In the genomic region with DNA sequence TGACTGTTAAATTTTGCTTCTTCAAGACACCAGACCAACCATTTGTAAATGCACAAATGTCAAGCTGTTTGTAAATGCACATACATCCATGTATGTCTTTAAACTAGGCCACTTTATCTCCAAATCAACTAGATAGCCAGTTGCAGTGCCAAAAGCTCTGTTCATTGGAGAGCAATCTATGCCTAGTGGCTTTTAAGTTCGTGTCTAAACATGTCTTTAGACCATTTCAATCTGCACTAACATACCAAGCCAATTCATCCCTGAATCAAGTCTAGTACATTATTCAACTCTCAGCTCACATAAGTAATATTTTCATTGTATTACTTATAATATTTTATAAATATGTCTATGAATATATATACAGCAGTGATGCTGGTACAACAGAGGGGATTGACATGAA, we compare ENCODE assay signal across 16 cellular contexts.
A peak's percentile ranks its signal among the peaks of the same experiment; 100 is the strongest.
DNase-seq lines count a peak whose midpoint lies in the region; ATAC-seq and TF ChIP-seq lines count a peak whose summit lies in the region.
"Had no signal": no experiment of that assay in that cellular context is flagged by ENCODE, and none has a peak within 500 bp of the region (broad histone marks: within the 10 kb centered on the region; RNA-seq: fewer than 3 reads in every experiment).

No MANE protein-coding gene starts in this region.

- ATAC-seq in GM18861 (IDR thresholded peaks at IDR 0.05; ENCODE audit: unreplicated experiment) = no peak
- no peak for ATAC-seq in HG03354 (IDR thresholded peaks at IDR 0.05; ENCODE audit: poor library complexity, severe bottlenecking, unreplicated experiment)

- peak; percentile 69 for DNase-seq in NCI-H2171 treated with DMSO at 0.1 percent for 48 hours (lab: John Stamatoyannopoulos, UW)
- no peak for DNase-seq in NCI-H2171 (lab: John Stamatoyannopoulos, UW)
- peak; percentile 87 for DNase-seq in DMS 273 (lab: John Stamatoyannopoulos, UW; ENCODE audit: unreplicated experiment)
- peak; percentile 66 for DNase-seq in NCI-H69 (lab: John Stamatoyannopoulos, UW)
- peak; percentile 57 for DNase-seq in epithelial cell of esophagus (ENCODE audit: low read depth)
- DNase-seq: 8988T; AML-193; CD8-positive, alpha-beta memory T cell; DMS153; DND-41; GDM1; IMR-90 had no signal

- no peak overlapping the region for H3K4me3 ChIP-seq in epithelial cell of esophagus (ENCODE audit: low read length)
- H3K4me3 ChIP-seq: BLaER1, HAP-1 had no signal

- TF ChIP-seq CTCF in epithelial cell of esophagus (IDR thresholded peaks at IDR 0.05; ENCODE audit: insufficient read depth, low read depth, low read length, missing control alignments) = no peak
